8 cellular contexts compared by ENCODE assay signal in genomic region chr16:2692948-2693651, GRCh38. TPM values are rescaled to one million over a fixed set of nuclear protein-coding genes. Genes with fewer than 3 reads are reported as not detected.
DNase-seq lines count a peak whose midpoint lies in the region; ATAC-seq and TF ChIP-seq lines count a peak whose summit lies in the region.

No MANE protein-coding gene starts in this region.

- H3K9ac ChIP-seq in OCI-LY1 (ENCODE audit: low read length): no peak overlapping the region

- H3K9me3 ChIP-seq in OCI-LY1 (ENCODE audit: low read length): no peaks in the 10 kb centered on the region

- peak; percentile 90 for DNase-seq in AG08396 (ENCODE audit: low spot score)
- DNase-seq in fibroblast of villous mesenchyme (ENCODE audit: low read depth): peak; percentile 64
- DNase-seq in natural killer cell: no peak
- no peak for DNase-seq in GOT3 (lab: John Stamatoyannopoulos, UW)
- no peak for DNase-seq in activated gamma-delta T cell (lab: John Stamatoyannopoulos, UW)

- H3K36me3 ChIP-seq in OCI-LY1 (ENCODE audit: insufficient read depth, low read length): peaks cover 6% of the 10 kb centered on the region; the same call in 1 of the 2 replicates

- intact Hi-C loops in natural killer cell (cut with micrococcal nuclease): no loop called here

- H3K79me2 ChIP-seq in OCI-LY1 (ENCODE audit: insufficient read depth, low read length): no peaks in the 10 kb centered on the region

- H3K9me3 Mint-ChIP-seq in natural killer cell: no peaks in the 10 kb centered on the region

- no peak overlapping the region for H3K4me3 Mint-ChIP-seq in natural killer cell

- TF ChIP-seq CTCF in OCI-LY1 (IDR thresholded peaks at IDR 0.05; ENCODE audit: low read length) (no peak), fibroblast of villous mesenchyme (IDR thresholded peaks at IDR 0.05; ENCODE audit: insufficient read depth, low read depth, low read length) (no peak), natural killer cell (IDR thresholded peaks at IDR 0.05) (no peak)

- H4K20me1 ChIP-seq in OCI-LY1 (ENCODE audit: insufficient read depth, low read length): no peaks in the 10 kb centered on the region

- peak overlapping the region in 1 of 2 donors; percentile 36 for H3K27ac Mint-ChIP-seq in natural killer cell

- H3K27me3 ChIP-seq in OCI-LY1 (ENCODE audit: insufficient read depth, low read length): no peaks in the 10 kb centered on the region

- H3K4me3 ChIP-seq in OCI-LY1 (ENCODE audit: low read depth, low read length, poor library complexity, severe bottlenecking) (no peak overlapping the region), fibroblast of villous mesenchyme (ENCODE audit: low read depth, low read length) (no peak overlapping the region)

- peak overlapping the region; percentile 44 for H3K27ac ChIP-seq in OCI-LY1 (ENCODE audit: low read depth, low read length, poor library complexity, severe bottlenecking)

- H3K4me2 ChIP-seq in OCI-LY1 (ENCODE audit: low read length): no peak overlapping the region; the same call in 1 of the 2 replicates

- no peak overlapping the region for H2AFZ ChIP-seq in OCI-LY1 (ENCODE audit: low read length)

- H3K4me1 Mint-ChIP-seq in natural killer cell: peaks cover 15 to 21% of the 10 kb centered on the region in 2 donors

- ATAC-seq in natural killer cell: peak in 2 of 3 donors; percentile 50 to 66
- ATAC-seq in HG03354 (IDR thresholded peaks at IDR 0.05; ENCODE audit: poor library complexity, severe bottlenecking, unreplicated experiment): no peak
- ATAC-seq in esophagus mucosa: no peak

- H3K4me1 ChIP-seq in OCI-LY1 (ENCODE audit: insufficient read depth, low read length, severe bottlenecking): peaks cover 13% of the 10 kb centered on the region

- no peaks in the 10 kb centered on the region for H3F3A ChIP-seq in OCI-LY1 (ENCODE audit: insufficient read depth, low read length)

- H3K27me3 Mint-ChIP-seq in natural killer cell (ENCODE audit: low read depth in 2 of 2): no peaks in the 10 kb centered on the region

- no peaks in the 10 kb centered on the region for H3K36me3 Mint-ChIP-seq in natural killer cell

- H3K9me2 ChIP-seq in OCI-LY1 (ENCODE audit: low read depth, low read length): no peaks in the 10 kb centered on the region

RNA-seq across cellular contexts. Expression of gene KCTD5, which starts 10.8 kb away (rescaled TPM):
- total RNA-seq in fibroblast of villous mesenchyme (25.0 and 26.4 TPM in 2 replicates), natural killer cell (10 to 100 TPM; 34.2 to 37.9 (median 36.5) TPM), esophagus mucosa (37.7 TPM)

RNA-seq across cellular contexts. Expression of gene PRSS27, which starts 26.9 kb away (rescaled TPM):
- total RNA-seq in fibroblast of villous mesenchyme (0.86 and 0.97 TPM in 2 replicates), natural killer cell (1 to 10 TPM in 2 of 3 donors, under 1 TPM in 1; 0.42 to 1.3 (median 1.2) TPM), esophagus mucosa (191 TPM)

RNA-seq across cellular contexts. Expression of gene SRRM2, which starts 59.3 kb away (rescaled TPM):
- total RNA-seq in fibroblast of villous mesenchyme (51.9 and 62.2 TPM in 2 replicates), natural killer cell (1,000 to 10,000 TPM; 1,131 to 1,162 (median 1,149) TPM), esophagus mucosa (280 TPM)

Comparison
In these comparisons a context has a peak if more than half of its experiments do, and no peak if none do; other contexts are left out.
1. DNase-seq: peak in AG08396 (single experiment) and fibroblast of villous mesenchyme (single experiment); none in natural killer cell (single experiment), GOT3 (single experiment) and activated gamma-delta T cell (single experiment).
2. ATAC-seq: peak in natural killer cell (2 of 3); none in HG03354 (single experiment) and esophagus mucosa (single experiment).
3. RNA of gene PRSS27, which starts 26.9 kb away (total RNA-seq): 191 TPM in esophagus mucosa (single experiment); 0.42 to 1.3 TPM in natural killer cell and 0.86 to 0.97 TPM in fibroblast of villous mesenchyme; every median in the first group is over 10 times any median in the second.